In the genomic region with DNA sequence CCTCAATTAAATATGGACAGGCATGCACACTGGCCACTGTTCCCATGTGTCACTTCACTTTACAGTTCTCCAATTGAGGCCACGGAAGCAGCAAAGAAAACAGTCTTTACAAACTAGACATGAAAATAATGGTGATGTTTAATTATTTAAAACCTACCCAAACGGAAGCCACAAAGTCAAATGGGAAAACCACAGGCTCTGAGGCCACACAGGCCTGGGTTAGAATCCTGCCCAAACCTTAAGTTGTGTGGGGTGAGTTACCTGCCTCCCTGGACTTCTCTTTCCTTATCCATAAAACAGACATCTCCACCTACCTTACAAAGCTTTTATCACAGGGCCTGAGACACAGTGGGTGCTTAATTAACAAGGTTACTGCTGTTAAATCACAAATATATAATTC, we compare ENCODE assay signal across 17 cellular contexts.
"Had no signal": no experiment of that assay in that cellular context is flagged by ENCODE, and none has a peak within 500 bp of the region (broad histone marks: within the 10 kb centered on the region; RNA-seq: fewer than 3 reads in every experiment).

No MANE protein-coding gene starts in this region.

- H3K9me3 ChIP-seq: adrenal gland, left lung, mucosa of descending colon, tibial artery had no signal

- ATAC-seq: activated T-cell treated with anti-CD3 and anti-CD28 coated beads, Interleukin-2, amount 50 U/mL, for 4 hours; left lung; mucosa of descending colon; naive thymus-derived CD8-positive, alpha-beta T cell; sciatic nerve; stimulated activated memory B cell treated with anti-CD40 and anti-IgM and Interleukin-4, amounts not matched to agents 10 μg/mL and 1 μg/mL and 100 μg/mL, for 72 hours had no signal

- H3K9me3 Mint-ChIP-seq: activated CD4-positive, alpha-beta memory T cell treated with anti-CD3 and anti-CD28 coated beads, Interleukin-2, amount 10 ng/mL, durations not matched to agents 7 days and 5 days; activated naive CD4-positive, alpha-beta T cell treated with anti-CD3 and anti-CD28 coated beads, Interleukin-2, amount 50 U/mL, for 24 hours; activated T-cell treated with anti-CD3 and anti-CD28 coated beads, Interleukin-2, amount 50 U/mL, for 4 hours; naive thymus-derived CD8-positive, alpha-beta T cell; stimulated activated memory B cell treated with anti-CD40 and anti-IgM and Interleukin-4, amounts not matched to agents 10 μg/mL and 1 μg/mL and 100 μg/mL, for 72 hours had no signal

- H2AFZ ChIP-seq: hepatocyte had no signal

- H3K4me3 Mint-ChIP-seq: activated CD4-positive, alpha-beta memory T cell treated with anti-CD3 and anti-CD28 coated beads, Interleukin-2, amount 10 ng/mL, durations not matched to agents 7 days and 5 days; activated naive CD4-positive, alpha-beta T cell treated with anti-CD3 and anti-CD28 coated beads, Interleukin-2, amount 50 U/mL, for 24 hours; activated T-cell treated with anti-CD3 and anti-CD28 coated beads, Interleukin-2, amount 50 U/mL, for 4 hours; stimulated activated memory B cell treated with anti-CD40 and anti-IgM and Interleukin-4, amounts not matched to agents 10 μg/mL and 1 μg/mL and 100 μg/mL, for 72 hours had no signal

- H3K4me2 ChIP-seq: hepatocyte had no signal

- H3K27me3 ChIP-seq: adrenal gland, hepatocyte, left lung, tibial artery had no signal

- H3K27me3 Mint-ChIP-seq: activated CD4-positive, alpha-beta memory T cell treated with anti-CD3 and anti-CD28 coated beads, Interleukin-2, amount 10 ng/mL, durations not matched to agents 7 days and 5 days; activated naive CD4-positive, alpha-beta T cell treated with anti-CD3 and anti-CD28 coated beads, Interleukin-2, amount 50 U/mL, for 24 hours; naive thymus-derived CD8-positive, alpha-beta T cell; stimulated activated memory B cell treated with anti-CD40 and anti-IgM and Interleukin-4, amounts not matched to agents 10 μg/mL and 1 μg/mL and 100 μg/mL, for 72 hours had no signal

- DNase-seq: activated CD4-positive, alpha-beta memory T cell treated with anti-CD3 and anti-CD28 coated beads, Interleukin-2, amount 10 ng/mL, durations not matched to agents 7 days and 5 days; activated CD4-positive, alpha-beta T cell treated with anti-CD3 and anti-CD28 coated beads for 1 hour; activated effector memory CD4-positive, alpha-beta T cell treated with anti-CD3 and anti-CD28 coated beads, Interleukin-2, amount 50 U/mL, for 16 hours; activated T-cell treated with anti-CD3 and anti-CD28 coated beads, Interleukin-2, amount 50 U/mL, for 4 hours; adrenal gland; left lung; mammary epithelial cell; mucosa of descending colon; naive thymus-derived CD8-positive, alpha-beta T cell; occipital lobe; tibial artery had no signal

- FAIRE-seq: keratinocyte had no signal

- H3K27ac ChIP-seq: hepatocyte, left lung, SK-N-MC, tibial artery had no signal

- H3K4me3 ChIP-seq: adrenal gland, hepatocyte, left lung, mucosa of descending colon, SK-N-MC, tibial artery had no signal

- H3K36me3 ChIP-seq: adrenal gland, left lung, tibial artery had no signal

- H3K27ac Mint-ChIP-seq: activated CD4-positive, alpha-beta memory T cell treated with anti-CD3 and anti-CD28 coated beads, Interleukin-2, amount 10 ng/mL, durations not matched to agents 7 days and 5 days; stimulated activated memory B cell treated with anti-CD40 and anti-IgM and Interleukin-4, amounts not matched to agents 10 μg/mL and 1 μg/mL and 100 μg/mL, for 72 hours had no signal
